ENCODE assay signal across 10 cellular contexts in genomic region chr2:217622205-217622621, GRCh38.
DNase-seq lines count a peak whose midpoint lies in the region; ATAC-seq, FAIRE-seq and TF ChIP-seq lines count a peak whose summit lies in the region.
"Had no signal": no experiment of that assay in that cellular context is flagged by ENCODE, and none has a peak within 500 bp of the region (broad histone marks: within the 10 kb centered on the region; RNA-seq: fewer than 3 reads in every experiment).

No MANE protein-coding gene starts in this region.

- H3K36me3 ChIP-seq in heart right ventricle (no peaks in the 10 kb centered on the region), prostate gland (no peaks in the 10 kb centered on the region)

- FAIRE-seq in D721Med (lab: Jason Lieb, UNC), result no peak
- FAIRE-seq: GM12878 had no signal

- H3K27ac ChIP-seq in heart right ventricle (peak overlapping the region in 7 of 10 donors; percentile 17 to 80 (median 64)), prostate gland (peak overlapping the region; percentile 21 to 45)
- H3K27ac ChIP-seq: HL-60 had no signal

- no peak for TF ChIP-seq POLR2A in prostate gland (IDR thresholded peaks at IDR 0.05)

- 25 to 33% methylated on average over 5 of the region's 5 CpGs for WGBS in heart right ventricle, 2 donors
- WGBS in prostate gland, result 31% methylated on average over 5 of the region's 5 CpGs

- H3K27me3 ChIP-seq in heart right ventricle (no peaks in the 10 kb centered on the region), prostate gland (replicated peaks; ENCODE audit: insufficient read depth) (no peaks in the 10 kb centered on the region)

- peak; percentile 66 to 89 (median 84) for ATAC-seq in heart right ventricle
- ATAC-seq: GM12878 had no signal

- H3K9me3 ChIP-seq in heart right ventricle (no peaks in the 10 kb centered on the region), prostate gland (no peaks in the 10 kb centered on the region)

- peaks cover 0 to 41% (median 24%) of the 10 kb centered on the region in 9 donors for H3K4me1 ChIP-seq in heart right ventricle
- no peaks in the 10 kb centered on the region for H3K4me1 ChIP-seq in prostate gland (replicated peaks)

- peak; percentile 63 for DNase-seq in GM03348 (ENCODE audit: low spot score)
- peak; percentile 9 for DNase-seq in OCI-M1 (lab: John Stamatoyannopoulos, UW)
- DNase-seq in heart right ventricle, result peak in 1 of 2 donors; percentile 56
- DNase-seq in prostate gland (ENCODE audit: low spot score), result no peak
- DNase-seq in D721Med (ENCODE audit: insufficient read length, low spot score), result no peak
- no peak for DNase-seq in NCI-H1694 treated with DMSO at 0.1 percent for 48 hours (lab: John Stamatoyannopoulos, UW)
- no peak for DNase-seq in activated CD4-positive, alpha-beta T cell treated with anti-CD3 and anti-CD28 coated beads for 1 hour
- no peak for DNase-seq in RKO (ENCODE audit: low spot score)

- H3K4me3 ChIP-seq in heart right ventricle, result no peak overlapping the region
- no peak overlapping the region for H3K4me3 ChIP-seq in prostate gland
- H3K4me3 ChIP-seq: GM12878 had no signal

- TF ChIP-seq CTCF in heart right ventricle (IDR thresholded peaks at IDR 0.05), result no peak
- TF ChIP-seq CTCF in prostate gland (IDR thresholded peaks at IDR 0.05), result no peak
- TF ChIP-seq CTCF in D721Med (IDR thresholded peaks at IDR 0.05; ENCODE audit: insufficient read depth, missing control alignments), result no peak

- intact Hi-C loops in heart right ventricle (cut with DNase I), result no loop called here
- intact Hi-C loops in prostate gland (cut with DNase I), result loop anchor here (5.0 kb wide), 1 partner anchor 110 kb away; no protein-coding TSS in a partner anchor

Comparison
In these comparisons a context has a peak if more than half of its experiments do, and no peak if none do; other contexts are left out.
1. DNase-seq: peak in GM03348 (single experiment) and OCI-M1 (single experiment); none in prostate gland (single experiment), D721Med (single experiment), NCI-H1694 treated with DMSO at 0.1 percent for 48 hours (single experiment), activated CD4-positive, alpha-beta T cell treated with anti-CD3 and anti-CD28 coated beads for 1 hour (single experiment) and RKO (single experiment).